30 cellular contexts compared by ENCODE assay signal in genomic region chr10:10938676-10939075, GRCh38.
"Had no signal": no experiment of that assay in that cellular context is flagged by ENCODE, and none has a peak within 500 bp of the region (broad histone marks: within the 10 kb centered on the region; RNA-seq: fewer than 3 reads in every experiment).

No MANE protein-coding gene starts in this region.

- H3K9me3 ChIP-seq: neutrophil, ovary, psoas muscle, right lobe of liver, sigmoid colon, stomach, thoracic aorta, thyroid gland, tibial nerve, upper lobe of left lung, vagina had no signal

- H3K27me3 ChIP-seq: neural progenitor cell, neutrophil, ovary, right lobe of liver, sigmoid colon, stomach, thyroid gland, tibial nerve, upper lobe of left lung, vagina had no signal

- H3K27ac ChIP-seq: neural progenitor cell, neutrophil, ovary, parathyroid adenoma, psoas muscle, right lobe of liver, sigmoid colon, stomach, thoracic aorta, thyroid gland, tibial nerve, upper lobe of left lung, vagina had no signal

- H3K4me1 ChIP-seq: neural progenitor cell, parathyroid adenoma, right lobe of liver, sigmoid colon, stomach, thyroid gland, tibial nerve, upper lobe of left lung, vagina had no signal

- H3K4me2 ChIP-seq: neural progenitor cell had no signal

- H3K4me1 Mint-ChIP-seq: naive thymus-derived CD4-positive, alpha-beta T cell; natural killer cell; neural progenitor cell; stimulated activated effector memory CD8-positive, alpha-beta T cell treated with anti-CD3 and anti-CD28 coated beads, Interleukin-12 subunit alpha, Interleukin-12 subunit beta, amount 100 ng/mL, for 72 hours; stimulated activated naive B cell treated with anti-CD40 and anti-IgM and Interleukin-4, amounts not matched to agents 10 μg/mL and 1 μg/mL and 100 μg/mL, for 72 hours had no signal

- H3K36me3 Mint-ChIP-seq: natural killer cell; stimulated activated effector memory CD8-positive, alpha-beta T cell treated with anti-CD3 and anti-CD28 coated beads, Interleukin-12 subunit alpha, Interleukin-12 subunit beta, amount 100 ng/mL, for 72 hours had no signal

- ATAC-seq: naive thymus-derived CD4-positive, alpha-beta T cell; natural killer cell; psoas muscle; right cardiac atrium; right lobe of liver; stimulated activated effector memory CD8-positive, alpha-beta T cell treated with anti-CD3 and anti-CD28 coated beads, Interleukin-12 subunit alpha, Interleukin-12 subunit beta, amount 100 ng/mL, for 72 hours; stimulated activated naive B cell treated with anti-CD40 and anti-IgM and Interleukin-4, amounts not matched to agents 10 μg/mL and 1 μg/mL and 100 μg/mL, for 72 hours had no signal

- H3K4me3 ChIP-seq: neural progenitor cell, ovary, psoas muscle, right lobe of liver, sigmoid colon, stomach, thoracic aorta, thyroid gland, tibial nerve, upper lobe of left lung, vagina had no signal

- H3K27ac Mint-ChIP-seq: naive thymus-derived CD4-positive, alpha-beta T cell; natural killer cell; nephron; neural progenitor cell; progenitor cell of endocrine pancreas; stimulated activated effector memory CD8-positive, alpha-beta T cell treated with anti-CD3 and anti-CD28 coated beads, Interleukin-12 subunit alpha, Interleukin-12 subunit beta, amount 100 ng/mL, for 72 hours; stimulated activated naive B cell treated with anti-CD40 and anti-IgM and Interleukin-4, amounts not matched to agents 10 μg/mL and 1 μg/mL and 100 μg/mL, for 72 hours; stimulated activated naive CD8-positive, alpha-beta T cell treated with anti-CD3 and anti-CD28 coated beads, Interleukin-15, Interleukin-2, amounts not matched to agents 100 ng/mL and 50 ng/mL, for 24 hours had no signal

- H3K9ac ChIP-seq: neural progenitor cell, parathyroid adenoma had no signal

- H3K79me2 ChIP-seq: parathyroid adenoma had no signal

- H3K9me3 Mint-ChIP-seq: natural killer cell; stimulated activated effector memory CD8-positive, alpha-beta T cell treated with anti-CD3 and anti-CD28 coated beads, Interleukin-12 subunit alpha, Interleukin-12 subunit beta, amount 100 ng/mL, for 72 hours had no signal

- H3K4me3 Mint-ChIP-seq: naive thymus-derived CD4-positive, alpha-beta T cell; natural killer cell; nephron; neural progenitor cell; stimulated activated effector memory CD8-positive, alpha-beta T cell treated with anti-CD3 and anti-CD28 coated beads, Interleukin-12 subunit alpha, Interleukin-12 subunit beta, amount 100 ng/mL, for 72 hours; stimulated activated naive B cell treated with anti-CD40 and anti-IgM and Interleukin-4, amounts not matched to agents 10 μg/mL and 1 μg/mL and 100 μg/mL, for 72 hours; stimulated activated naive CD8-positive, alpha-beta T cell treated with anti-CD3 and anti-CD28 coated beads, Interleukin-15, Interleukin-2, amounts not matched to agents 100 ng/mL and 50 ng/mL, for 24 hours had no signal

- H3K36me3 ChIP-seq: neural progenitor cell, neutrophil, ovary, right lobe of liver, sigmoid colon, stomach, thoracic aorta, thyroid gland, tibial nerve, upper lobe of left lung, vagina had no signal

- DNase-seq: naive thymus-derived CD4-positive, alpha-beta T cell; natural killer cell; nucleus accumbens; ovary; posterior cingulate gyrus; psoas muscle; right cardiac atrium; right lobe of liver; sigmoid colon; small intestine; stimulated activated CD4-positive, alpha-beta T cell treated with anti-CD3 and anti-CD28 coated beads, Interleukin-15, amount 100 ng/mL, for 24 hours; stimulated activated CD4-positive, alpha-beta T cell treated with anti-CD3 and anti-CD28 coated beads, Interleukin-2, amount 100 ng/mL, for 24 hours; stimulated activated CD4-positive, alpha-beta T cell treated with anti-CD3 and anti-CD28 coated beads, Interleukin-2, amount 100 ng/mL, for 48 hours; stimulated activated CD4-positive, alpha-beta T cell treated with anti-CD3 and anti-CD28 coated beads, Interleukin-4, amount 100 ng/mL, for 24 hours; stimulated activated naive B cell treated with anti-CD40 and anti-IgM and Interleukin-4, amounts not matched to agents 10 μg/mL and 1 μg/mL and 100 μg/mL, for 72 hours; stimulated activated naive CD4-positive, alpha-beta T cell treated with Interleukin-2 at 50 U/mL for 16 hours; stomach; thyroid gland; trophoblast cell; upper lobe of left lung had no signal
